ENCODE assay signal across 8 cellular contexts in the genomic region with DNA sequence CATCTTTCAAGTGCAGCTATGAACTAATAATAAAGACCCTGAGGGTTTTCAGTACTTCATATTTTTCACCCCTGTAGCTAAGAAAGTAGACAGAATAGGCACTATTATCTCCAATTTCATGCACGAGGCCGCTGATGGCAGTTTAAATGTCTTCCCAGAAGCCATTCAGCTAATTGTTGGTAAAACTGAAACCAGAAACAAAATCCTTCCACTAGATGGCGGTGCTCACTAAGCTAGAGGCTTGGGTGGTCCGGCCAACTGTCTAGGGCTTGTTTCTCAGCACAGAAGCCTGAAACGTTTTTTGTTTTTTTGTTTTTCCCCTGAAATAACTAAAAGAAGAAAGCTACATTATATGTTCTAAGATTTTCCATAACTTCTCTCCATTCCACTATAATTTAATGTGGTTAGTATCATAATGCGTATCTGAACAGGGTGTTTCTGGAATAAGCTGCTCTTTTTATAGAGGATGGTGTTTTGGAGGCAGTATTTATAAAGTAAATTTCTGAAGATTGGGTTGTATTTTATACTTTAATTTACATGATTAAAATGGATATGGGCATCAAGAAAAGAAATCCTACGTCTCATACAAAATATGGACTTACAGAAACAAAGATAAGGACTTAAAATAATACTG.
A peak's percentile ranks its signal among the peaks of the same experiment; 100 is the strongest.
DNase-seq lines count a peak whose midpoint lies in the region; ATAC-seq and TF ChIP-seq lines count a peak whose summit lies in the region.

No MANE protein-coding gene starts in this region.

- H3K36me3 ChIP-seq in body of pancreas (replicated peaks in 1 of 2; ENCODE audit: insufficient read depth in 1 of 2, low read depth in 2 of 2) (no peaks in the 10 kb centered on the region), spleen (no peaks in the 10 kb centered on the region)

- H3K9me3 ChIP-seq in body of pancreas (no peaks in the 10 kb centered on the region), spleen (no peaks in the 10 kb centered on the region)

- intact Hi-C loops in body of pancreas (cut with DNase I) (no loop called here), spleen (cut with DNase I; ENCODE audit: low total_unique reads) (loop anchor here (5.0 to 10.0 kb wide), 2 partner anchors 1148 to 1470 kb away; no protein-coding TSS in a partner anchor)

- 23 to 25% methylated on average over 7 of the region's 7 CpGs for WGBS in body of pancreas, 2 donors
- WGBS in spleen, 5 donors: 26 to 31% (median 27%) methylated on average over 7 of the region's 7 CpGs

- TF ChIP-seq POLR2A in body of pancreas (IDR thresholded peaks at IDR 0.05): no peak
- no peak for TF ChIP-seq POLR2A in spleen (IDR thresholded peaks at IDR 0.05)

- H3K27me3 ChIP-seq in body of pancreas (no peaks in the 10 kb centered on the region), spleen (replicated peaks in 1 of 7) (no peaks in the 10 kb centered on the region)

- DNase-seq in AG09319 (ENCODE audit: extremely low read depth, low read depth): peak; percentile 57
- DNase-seq in NCI-H1930 (lab: John Stamatoyannopoulos, UW): peak; percentile 73 to 85
- peak; percentile 24 for DNase-seq in T-helper 9 cell
- DNase-seq in body of pancreas: peak; percentile 46 to 71 (median 53)
- peak; percentile 62 for DNase-seq in iPS-NIHi11 (ENCODE audit: low spot score)
- DNase-seq in spleen: no peak

- ATAC-seq in GM18858 (IDR thresholded peaks at IDR 0.05; ENCODE audit: unreplicated experiment) (peak; percentile 87), HG03039 (IDR thresholded peaks at IDR 0.05; ENCODE audit: unreplicated experiment) (peak; percentile 88), body of pancreas (peak; percentile 81)

- H3K4me1 ChIP-seq in body of pancreas (peaks cover 7% of the 10 kb centered on the region), spleen (peaks cover 3 to 17% (median 13%) of the 10 kb centered on the region in 6 donors)

- peak; percentile 76 for TF ChIP-seq CTCF in AG09319 (IDR thresholded peaks at IDR 0.05; ENCODE audit: low read depth, low read length)
- peak; percentile 64 to 87 (median 80) for TF ChIP-seq CTCF in body of pancreas (IDR thresholded peaks at IDR 0.05)
- peak; percentile 34 to 76 (median 66) for TF ChIP-seq CTCF in spleen (IDR thresholded peaks at IDR 0.05 in 8 of 11, conservative IDR thresholded peaks at IDR 0.05 in 3 of 11)

- H3K4me3 ChIP-seq in body of pancreas (no peak overlapping the region), spleen (no peak overlapping the region)

- no peak overlapping the region for H3K27ac ChIP-seq in body of pancreas
- no peak overlapping the region for H3K27ac ChIP-seq in spleen
